ENCODE assay signal across 6 cellular contexts in the genomic region with DNA sequence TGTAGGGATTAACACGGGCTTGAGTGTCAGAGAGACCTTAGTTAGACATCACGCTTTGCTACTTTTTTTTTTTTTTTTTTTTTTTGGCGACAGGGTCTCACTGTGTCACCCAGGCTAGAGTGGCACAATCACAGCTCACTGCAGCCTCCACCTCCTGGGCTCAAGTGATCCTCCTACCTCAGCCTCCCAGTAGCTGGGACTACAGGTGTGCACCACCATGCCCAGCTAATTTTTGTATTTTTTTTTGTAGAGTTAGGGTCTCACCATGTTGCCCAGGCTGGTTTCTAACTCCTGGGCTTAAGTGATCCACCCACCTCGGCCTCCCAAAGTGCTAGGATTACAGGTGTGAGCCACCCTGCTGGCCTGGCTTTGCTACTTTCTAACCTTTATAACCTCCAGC. TPM values are rescaled to one million over a fixed set of nuclear protein-coding genes. Genes with fewer than 3 reads are reported as not detected.
A peak's percentile ranks its signal among the peaks of the same experiment; 100 is the strongest.
DNase-seq lines count a peak whose midpoint lies in the region; ATAC-seq and TF ChIP-seq lines count a peak whose summit lies in the region.
"Not testable (repeated sequence)": the region's sequence is repeated elsewhere in the genome, so short reads cannot be mapped to it uniquely, and the experiment has no call there.
"Had no signal": no experiment of that assay in that cellular context is flagged by ENCODE, and none has a peak within 500 bp of the region (broad histone marks: within the 10 kb centered on the region; RNA-seq: fewer than 3 reads in every experiment).

No MANE protein-coding gene starts in this region.

- H3K4me3 ChIP-seq in RWPE2 (ENCODE audit: severe bottlenecking): peak overlapping the region; percentile 95
- peak overlapping the region; percentile 90 for H3K4me3 ChIP-seq in epithelial cell of proximal tubule (ENCODE audit: low read depth, low read length)

- not testable (repeated sequence) for H3K56ac ChIP-seq in H9 (ENCODE audit: insufficient read length, low read depth, low read length)

- H3K4me3 Mint-ChIP-seq in H9: peak overlapping the region; percentile 90 to 91
- H3K4me3 Mint-ChIP-seq in activated naive CD4-positive, alpha-beta T cell treated with anti-CD3 and anti-CD28 coated beads for 36 hours: peak overlapping the region; percentile 94
- peak overlapping the region; percentile 95 for H3K4me3 Mint-ChIP-seq in natural killer cell treated with Interleukin-12 subunit alpha and Interleukin-12 subunit beta and Interleukin-15 and Interleukin-18, amount 100 ng/mL, for 72 hours

- WGBS in H9 (ENCODE audit: extremely low coverage, insufficient read length, low lambda C conversion rate): no CpG with 5 or more reads among the region's 4 CpGs

- intact Hi-C loops in activated naive CD4-positive, alpha-beta T cell treated with anti-CD3 and anti-CD28 coated beads for 36 hours (cut with micrococcal nuclease): not testable (repeated sequence)

- H2BK5ac ChIP-seq in H9 (ENCODE audit: insufficient read length, low read length): not testable (repeated sequence)

- H3K23ac ChIP-seq in H9 (ENCODE audit: insufficient read length, low read depth, low read length): not testable (repeated sequence)

- H3K4me1 Mint-ChIP-seq in H9: peaks cover 32 to 45% of the 10 kb centered on the region in 2 experiments
- peaks cover 39% of the 10 kb centered on the region for H3K4me1 Mint-ChIP-seq in activated naive CD4-positive, alpha-beta T cell treated with anti-CD3 and anti-CD28 coated beads for 36 hours (ENCODE audit: low read depth)
- peaks cover 35 to 42% of the 10 kb centered on the region in 2 donors for H3K4me1 Mint-ChIP-seq in natural killer cell treated with Interleukin-12 subunit alpha and Interleukin-12 subunit beta and Interleukin-15 and Interleukin-18, amount 100 ng/mL, for 72 hours (ENCODE audit: low read depth in 2 of 2)

- H2AFZ ChIP-seq in H9 (ENCODE audit: low read length): not testable (repeated sequence)

- not testable (repeated sequence) for H3K4ac ChIP-seq in H9 (ENCODE audit: low read depth, low read length)

- H3K79me1 ChIP-seq in H9 (ENCODE audit: insufficient read depth, low read depth, low read length, poor library complexity, severe bottlenecking): not testable (repeated sequence)

- peak overlapping the region; percentile 88 for H3K4me2 ChIP-seq in H9 (ENCODE audit: insufficient read depth, insufficient read length, low read length)

- not testable (repeated sequence) for H4K5ac ChIP-seq in H9 (ENCODE audit: insufficient read length, low read depth, low read length)

- not testable (repeated sequence) for H3K79me2 ChIP-seq in H9 (ENCODE audit: insufficient read depth, low read length)

- not testable (repeated sequence) for H3K18ac ChIP-seq in H9 (ENCODE audit: insufficient read length, low read depth, low read length)

- H2BK15ac ChIP-seq in H9 (ENCODE audit: low read depth, low read length): not testable (repeated sequence)

- peaks cover 9 to 33% (median 20%) of the 10 kb centered on the region in 3 experiments; a peak in 6 of 7 replicates for H3K36me3 Mint-ChIP-seq in H9 (ENCODE audit: insufficient read depth in 1 of 3, low read depth in 3 of 3)
- H3K36me3 Mint-ChIP-seq in activated naive CD4-positive, alpha-beta T cell treated with anti-CD3 and anti-CD28 coated beads for 36 hours (ENCODE audit: low read depth): peaks cover 11% of the 10 kb centered on the region
- not testable (repeated sequence) for H3K36me3 Mint-ChIP-seq in natural killer cell treated with Interleukin-12 subunit alpha and Interleukin-12 subunit beta and Interleukin-15 and Interleukin-18, amount 100 ng/mL, for 72 hours

- H4K91ac ChIP-seq in H9 (ENCODE audit: insufficient read length, low read depth, low read length): not testable (repeated sequence)

- not testable (repeated sequence) for H3K27me3 ChIP-seq in H9 (ENCODE audit: insufficient read depth, low read length); RWPE2 (ENCODE audit: insufficient read depth, poor library complexity, severe bottlenecking)

- not testable (repeated sequence) for H3K27me3 Mint-ChIP-seq in H9 (ENCODE audit: low read depth); activated naive CD4-positive, alpha-beta T cell treated with anti-CD3 and anti-CD28 coated beads for 36 hours (ENCODE audit: low read depth); natural killer cell treated with Interleukin-12 subunit alpha and Interleukin-12 subunit beta and Interleukin-15 and Interleukin-18, amount 100 ng/mL, for 72 hours

- CTCF ChIA-PET in activated naive CD4-positive, alpha-beta T cell treated with anti-CD3 and anti-CD28 coated beads for 36 hours (lab: Charles Lee): interaction anchor here (1.3 to 5.2 kb wide), 5 partner anchors 11 to 27 kb away, joined by 3 to 30 read pairs (median 9); partner anchors contain the start of genes SEPTIN1 and ZNF771

- H3T11ph ChIP-seq in H9 (ENCODE audit: low read length): not testable (repeated sequence)

- H3K14ac ChIP-seq in H9 (ENCODE audit: insufficient read depth, low read length): not testable (repeated sequence)

- not testable (repeated sequence) for H3K4me1 ChIP-seq in H9 (ENCODE audit: insufficient read depth, low read length); RWPE2 (ENCODE audit: insufficient read depth, poor library complexity, severe bottlenecking)

- not testable (repeated sequence) for H3K9me3 Mint-ChIP-seq in H9; activated naive CD4-positive, alpha-beta T cell treated with anti-CD3 and anti-CD28 coated beads for 36 hours; natural killer cell treated with Interleukin-12 subunit alpha and Interleukin-12 subunit beta and Interleukin-15 and Interleukin-18, amount 100 ng/mL, for 72 hours

- not testable (repeated sequence) for H2AK5ac ChIP-seq in H9 (ENCODE audit: insufficient read length, low read length)

- peaks cover 22% of the 10 kb centered on the region for H3K23me2 ChIP-seq in H9 (ENCODE audit: insufficient read length, low read depth, low read length, poor library complexity, severe bottlenecking)

- not testable (repeated sequence) for H3K9ac ChIP-seq in H9 (ENCODE audit: extremely low read depth, insufficient read length, low read length)

- H4K8ac ChIP-seq in H9 (replicated peaks; ENCODE audit: insufficient read length, low read depth, low read length): not testable (repeated sequence)

- not testable (repeated sequence) for H2BK20ac ChIP-seq in H9 (ENCODE audit: low read depth, low read length, poor library complexity, severe bottlenecking)

- not testable (repeated sequence) for H3K27ac ChIP-seq in H9 (ENCODE audit: insufficient read length, low read depth, low read length)
- peak overlapping the region; percentile 63 for H3K27ac ChIP-seq in RWPE2 (ENCODE audit: poor library complexity, severe bottlenecking)

- not testable (repeated sequence) for ATAC-seq in RWPE2 (ENCODE audit: low read depth); natural killer cell treated with Interleukin-12 subunit alpha and Interleukin-12 subunit beta and Interleukin-15 and Interleukin-18, amount 100 ng/mL, for 72 hours

- not testable (repeated sequence) for H4K20me1 ChIP-seq in H9 (ENCODE audit: control insufficient read depth, insufficient read depth, insufficient read length)

- not testable (repeated sequence) for H3K27ac Mint-ChIP-seq in H9; activated naive CD4-positive, alpha-beta T cell treated with anti-CD3 and anti-CD28 coated beads for 36 hours
- peak overlapping the region; percentile 65 for H3K27ac Mint-ChIP-seq in natural killer cell treated with Interleukin-12 subunit alpha and Interleukin-12 subunit beta and Interleukin-15 and Interleukin-18, amount 100 ng/mL, for 72 hours

- DNase-seq in H9; RWPE2 (ENCODE audit: low spot score); activated naive CD4-positive, alpha-beta T cell treated with anti-CD3 and anti-CD28 coated beads for 36 hours; epithelial cell of proximal tubule (ENCODE audit: low read depth); natural killer cell treated with Interleukin-12 subunit alpha and Interleukin-12 subunit beta and Interleukin-15 and Interleukin-18, amount 100 ng/mL, for 72 hours (ENCODE audit: low spot score): not testable (repeated sequence)

- not testable (repeated sequence) for TF ChIP-seq CTCF in H9 (conservative IDR thresholded peaks at IDR 0.05); RWPE2 (IDR thresholded peaks at IDR 0.05; ENCODE audit: poor library complexity, severe bottlenecking); epithelial cell of proximal tubule (conservative IDR thresholded peaks at IDR 0.05; ENCODE audit: low read depth, low read length)

- not testable (repeated sequence) for H2BK120ac ChIP-seq in H9 (ENCODE audit: low read depth, low read length, poor library complexity, severe bottlenecking)

- not testable (repeated sequence) for H3K36me3 ChIP-seq in RWPE2 (ENCODE audit: low read depth)

- not testable (repeated sequence) for H2BK12ac ChIP-seq in H9 (ENCODE audit: insufficient read length, low read depth, low read length)

- H3K9me3 ChIP-seq in H9 (ENCODE audit: control insufficient read depth, low read depth, low read length); RWPE2 (ENCODE audit: severe bottlenecking): not testable (repeated sequence)

RNA-seq across cellular contexts. Expression of gene ZNF48, which starts 1.4 kb away (rescaled TPM):
- total RNA-seq in H9 (2021) (57.3 and 61.2 TPM in 2 replicates), epithelial cell of proximal tubule (12.6 and 15.6 TPM in 2 replicates)
- total RNA-seq in activated naive CD4-positive, alpha-beta T cell treated with anti-CD3 and anti-CD28 coated beads for 36 hours: 1 to 10 TPM; 5.3 to 6.0 TPM
- 10 to 100 TPM; 10.2 to 14.7 TPM for total RNA-seq in natural killer cell treated with Interleukin-12 subunit alpha and Interleukin-12 subunit beta and Interleukin-15 and Interleukin-18, amount 100 ng/mL, for 72 hours

RNA-seq across cellular contexts. Expression of gene ZNF771, which starts 10.8 kb away (rescaled TPM):
- total RNA-seq in H9 (2021): 9.7 and 10.5 TPM in 2 replicates
- 1 to 10 TPM; 3.4 to 4.7 TPM for total RNA-seq in activated naive CD4-positive, alpha-beta T cell treated with anti-CD3 and anti-CD28 coated beads for 36 hours
- 6.1 and 13.1 TPM in 2 replicates for total RNA-seq in epithelial cell of proximal tubule
- 1 to 10 TPM; 3.4 to 7.3 TPM for total RNA-seq in natural killer cell treated with Interleukin-12 subunit alpha and Interleukin-12 subunit beta and Interleukin-15 and Interleukin-18, amount 100 ng/mL, for 72 hours

RNA-seq across cellular contexts. Expression of gene SEPTIN1, which starts 14.3 kb away (rescaled TPM):
- 1.4 and 2.5 TPM in 2 replicates for total RNA-seq in H9 (2021)
- total RNA-seq in activated naive CD4-positive, alpha-beta T cell treated with anti-CD3 and anti-CD28 coated beads for 36 hours: 100 to 1,000 TPM; 133 to 134 TPM
- total RNA-seq in epithelial cell of proximal tubule: 0.23 TPM in 1 of 2 replicates, not detected in the other
- 100 to 1,000 TPM; 192 to 207 TPM for total RNA-seq in natural killer cell treated with Interleukin-12 subunit alpha and Interleukin-12 subunit beta and Interleukin-15 and Interleukin-18, amount 100 ng/mL, for 72 hours

RNA-seq across cellular contexts. Expression of gene MYL11, which starts 22.0 kb away (rescaled TPM):
- total RNA-seq in H9 (2021): 0.70 and 1.4 TPM in 2 replicates
- under 1 TPM; 0.67 to 0.86 TPM for total RNA-seq in activated naive CD4-positive, alpha-beta T cell treated with anti-CD3 and anti-CD28 coated beads for 36 hours
- not detected in 2 replicates for total RNA-seq in epithelial cell of proximal tubule
- total RNA-seq in natural killer cell treated with Interleukin-12 subunit alpha and Interleukin-12 subunit beta and Interleukin-15 and Interleukin-18, amount 100 ng/mL, for 72 hours: 1 to 10 TPM in 1 of 2 donors, not detected in 1; 8.5 TPM
- total RNA-seq: subcutaneous adipose tissue had no signal

RNA-seq across cellular contexts. Expression of gene TBC1D10B, which starts 26.3 kb away (rescaled TPM):
- 25.6 and 25.8 TPM in 2 replicates for total RNA-seq in H9 (2021)
- 10 to 100 TPM; 36.6 to 38.4 TPM for total RNA-seq in activated naive CD4-positive, alpha-beta T cell treated with anti-CD3 and anti-CD28 coated beads for 36 hours
- 51.8 and 53.6 TPM in 2 replicates for total RNA-seq in epithelial cell of proximal tubule
- 10 to 100 TPM; 64.0 to 99.1 TPM for total RNA-seq in natural killer cell treated with Interleukin-12 subunit alpha and Interleukin-12 subunit beta and Interleukin-15 and Interleukin-18, amount 100 ng/mL, for 72 hours

Comparison
In these comparisons a context has a peak if more than half of its experiments do, and no peak if none do; other contexts are left out.
1. RNA of gene SEPTIN1, which starts 14.3 kb away (total RNA-seq): 192 to 207 TPM in natural killer cell treated with Interleukin-12 subunit alpha and Interleukin-12 subunit beta and Interleukin-15 and Interleukin-18, amount 100 ng/mL, for 72 hours and 133 to 134 TPM in activated naive CD4-positive, alpha-beta T cell treated with anti-CD3 and anti-CD28 coated beads for 36 hours; 1.4 to 2.5 TPM in H9 and 0.23 TPM in epithelial cell of proximal tubule; every median in the first group is over 10 times any median in the second.
2. Peak in every context shown above with its lines, with median percentiles within 50 percentile points of each other: H3K4me3 Mint-ChIP-seq.